36 cellular contexts compared by ENCODE assay signal in genomic region chr6:165514621-165515020, GRCh38.
"Had no signal": no experiment of that assay in that cellular context is flagged by ENCODE, and none has a peak within 500 bp of the region (broad histone marks: within the 10 kb centered on the region; RNA-seq: fewer than 3 reads in every experiment).

No MANE protein-coding gene starts in this region.

- H3K9me3 Mint-ChIP-seq: activated CD4-positive, alpha-beta memory T cell treated with anti-CD3 and anti-CD28 coated beads for 36 hours; activated CD4-positive, alpha-beta T cell treated with anti-CD3 and anti-CD28 coated beads, Interleukin-2, amount 10 ng/mL, durations not matched to agents 24 days and 14 days; activated naive CD8-positive, alpha-beta T cell treated with anti-CD3 and anti-CD28 coated beads, Interleukin-2, amount 10 ng/mL, durations not matched to agents 7 days and 5 days; activated naive CD8-positive, alpha-beta T cell treated with anti-CD3 and anti-CD28 coated beads, Interleukin-2, amount 50 U/mL, for 24 hours; activated T-cell treated with anti-CD3 and anti-CD28 coated beads, Interleukin-2, amount 50 U/mL, for 4 hours; activated T-helper 1 cell treated with anti-CD3 and anti-CD28 coated beads, Interleukin-12 subunit alpha, Interleukin-12 subunit beta, Interleukin-2, Interleukin-4 antibody, amounts not matched to agents 30 ng/mL and 10 ng/mL and 1 ng/mL, durations not matched to agents 14 hours and 24 hours and 36 hours; activated T-helper 2 cell treated with anti-CD3 and anti-CD28 coated beads, Interferon-gamma antibody, Interleukin-2, Interleukin-4, amounts not matched to agents 10 μg/mL and 5 μg/mL and 100 μg/mL, durations not matched to agents 14 hours and 24 hours and 36 hours; T-helper 1 cell treated with Interleukin-12 subunit alpha and Interleukin-12 subunit beta and Interleukin-4 antibody, amounts not matched to agents 30 μg/mL and 1 μg/mL, for 36 hours; T-helper 2 cell treated with Interferon-gamma antibody and Interleukin-4, amounts not matched to agents 5 μg/mL and 100 μg/mL, for 36 hours had no signal

- H3K4me3 Mint-ChIP-seq: activated B cell treated with CpG ODN at 0.5 μM for 24 hours; activated CD4-positive, alpha-beta memory T cell treated with anti-CD3 and anti-CD28 coated beads for 36 hours; activated CD4-positive, alpha-beta T cell treated with anti-CD3 and anti-CD28 coated beads, Interleukin-2, amount 10 ng/mL, durations not matched to agents 24 days and 14 days; activated CD8-positive, alpha-beta T cell treated with anti-CD3 and anti-CD28 coated beads for 36 hours; activated naive CD4-positive, alpha-beta T cell treated with anti-CD3 and anti-CD28 coated beads, Interleukin-2, amount 10 ng/mL, durations not matched to agents 7 days and 5 days; activated naive CD4-positive, alpha-beta T cell treated with anti-CD3 and anti-CD28 coated beads, Interleukin-2, amount 50 U/mL, for 24 hours; activated naive CD8-positive, alpha-beta T cell; activated naive CD8-positive, alpha-beta T cell treated with anti-CD3 and anti-CD28 coated beads, Interleukin-2, amount 10 ng/mL, durations not matched to agents 7 days and 5 days; activated naive CD8-positive, alpha-beta T cell treated with anti-CD3 and anti-CD28 coated beads, Interleukin-2, amount 50 U/mL, for 24 hours; activated T-cell treated with anti-CD3 and anti-CD28 coated beads, Interleukin-2, amount 50 U/mL, for 4 hours; activated T-cell treated with anti-CD3 and anti-CD28 coated beads, Interleukin-2, amount 50 U/mL, for 72 hours; activated T-helper 1 cell treated with anti-CD3 and anti-CD28 coated beads, Interleukin-12 subunit alpha, Interleukin-12 subunit beta, Interleukin-2, Interleukin-4 antibody, amounts not matched to agents 30 ng/mL and 10 ng/mL and 1 ng/mL, durations not matched to agents 14 hours and 24 hours and 36 hours; T-helper 1 cell treated with Interleukin-12 subunit alpha and Interleukin-12 subunit beta and Interleukin-4 antibody, amounts not matched to agents 30 μg/mL and 1 μg/mL, for 36 hours; T-helper 2 cell treated with Interferon-gamma antibody and Interleukin-4, amounts not matched to agents 5 μg/mL and 100 μg/mL, for 36 hours had no signal

- H3K36me3 ChIP-seq: brain microvascular endothelial cell, breast epithelium had no signal

- H3K27ac Mint-ChIP-seq: activated B cell treated with CpG ODN at 0.5 μM for 24 hours; activated CD4-positive, alpha-beta memory T cell treated with anti-CD3 and anti-CD28 coated beads for 36 hours; activated CD4-positive, alpha-beta T cell treated with anti-CD3 and anti-CD28 coated beads, Interleukin-2, amount 10 ng/mL, durations not matched to agents 24 days and 14 days; activated CD8-positive, alpha-beta T cell treated with anti-CD3 and anti-CD28 coated beads for 36 hours; activated naive CD4-positive, alpha-beta T cell treated with anti-CD3 and anti-CD28 coated beads, Interleukin-2, amount 10 ng/mL, durations not matched to agents 7 days and 5 days; activated naive CD4-positive, alpha-beta T cell treated with anti-CD3 and anti-CD28 coated beads, Interleukin-2, amount 50 U/mL, for 24 hours; activated naive CD8-positive, alpha-beta T cell; activated naive CD8-positive, alpha-beta T cell treated with anti-CD3 and anti-CD28 coated beads, Interleukin-2, amount 10 ng/mL, durations not matched to agents 7 days and 5 days; activated naive CD8-positive, alpha-beta T cell treated with anti-CD3 and anti-CD28 coated beads, Interleukin-2, amount 50 U/mL, for 24 hours; activated T-cell treated with anti-CD3 and anti-CD28 coated beads, Interleukin-2, amount 50 U/mL, for 72 hours; activated T-helper 1 cell treated with anti-CD3 and anti-CD28 coated beads, Interleukin-12 subunit alpha, Interleukin-12 subunit beta, Interleukin-2, Interleukin-4 antibody, amounts not matched to agents 30 ng/mL and 10 ng/mL and 1 ng/mL, durations not matched to agents 14 hours and 24 hours and 36 hours; activated T-helper 2 cell treated with anti-CD3 and anti-CD28 coated beads, Interferon-gamma antibody, Interleukin-2, Interleukin-4, amounts not matched to agents 10 μg/mL and 5 μg/mL and 100 μg/mL, durations not matched to agents 14 hours and 24 hours and 36 hours; T-helper 1 cell treated with Interleukin-12 subunit alpha and Interleukin-12 subunit beta and Interleukin-4 antibody, amounts not matched to agents 30 μg/mL and 1 μg/mL, for 36 hours; T-helper 2 cell treated with Interferon-gamma antibody and Interleukin-4, amounts not matched to agents 5 μg/mL and 100 μg/mL, for 36 hours had no signal

- H3K4me3 ChIP-seq: body of pancreas, breast epithelium had no signal

- DNase-seq: activated B cell treated with CpG ODN at 0.5 μM for 24 hours; activated CD4-positive, alpha-beta memory T cell treated with anti-CD3 and anti-CD28 coated beads for 36 hours; activated CD4-positive, alpha-beta T cell treated with anti-CD3 and anti-CD28 coated beads for 4 hours; activated CD4-positive, alpha-beta T cell treated with anti-CD3 and anti-CD28 coated beads, Interleukin-2, amount 10 ng/mL, durations not matched to agents 24 days and 14 days; activated CD4-positive, alpha-beta T cell treated with anti-CD3 and anti-CD28 coated beads, Interleukin-2, amount 50 U/mL, for 1 hour; activated CD4-positive, alpha-beta T cell treated with anti-CD3 and anti-CD28 coated beads, Interleukin-2, amount 50 U/mL, for 4 hours; activated CD4-positive, CD25-positive, alpha-beta regulatory T cell treated with anti-CD3 and anti-CD28 coated beads, Interleukin-2, amount 50 U/mL, for 72 hours; activated CD8-positive, alpha-beta memory T cell treated with anti-CD3 and anti-CD28 coated beads, Interleukin-2, amount 50 U/mL, for 4 hours; activated CD8-positive, alpha-beta T cell treated with anti-CD3 and anti-CD28 coated beads for 36 hours; activated effector memory CD4-positive, alpha-beta T cell treated with Interleukin-2 at 50 U/mL for 16 hours; activated gamma-delta T cell; activated naive CD4-positive, alpha-beta T cell treated with anti-CD3 and anti-CD28 coated beads, Interleukin-2, amount 10 ng/mL, durations not matched to agents 7 days and 5 days; activated naive CD4-positive, alpha-beta T cell treated with Interleukin-2 at 50 U/mL for 16 hours; activated naive CD8-positive, alpha-beta T cell treated with anti-CD3 and anti-CD28 coated beads, Interleukin-2, amount 10 ng/mL, durations not matched to agents 7 days and 5 days; activated naive CD8-positive, alpha-beta T cell treated with anti-CD3 and anti-CD28 coated beads, Interleukin-2, amount 50 U/mL, for 24 hours; activated T-cell treated with anti-CD3 and anti-CD28 coated beads for 4 hours; activated T-cell treated with anti-CD3 and anti-CD28 coated beads, Interleukin-2, amount 50 U/mL, for 1 hour; activated T-cell treated with anti-CD3 and anti-CD28 coated beads, Interleukin-2, amount 50 U/mL, for 4 hours; activated T-cell treated with anti-CD3 and anti-CD28 coated beads, Interleukin-2, amount 50 U/mL, for 72 hours; aorta; body of pancreas; brain microvascular endothelial cell; central memory CD4-positive, alpha-beta T cell; T-helper 1 cell; T-helper 2 cell; T-helper 9 cell had no signal

- ATAC-seq: activated CD8-positive, alpha-beta T cell treated with anti-CD3 and anti-CD28 coated beads for 36 hours; activated naive CD8-positive, alpha-beta T cell treated with anti-CD3 and anti-CD28 coated beads, Interleukin-2, amount 50 U/mL, for 24 hours; activated T-cell treated with anti-CD3 and anti-CD28 coated beads, Interleukin-2, amount 50 U/mL, for 4 hours; activated T-cell treated with anti-CD3 and anti-CD28 coated beads, Interleukin-2, amount 50 U/mL, for 72 hours; body of pancreas had no signal

- H3K27me3 ChIP-seq: body of pancreas, brain microvascular endothelial cell, breast epithelium had no signal

- H3K36me3 Mint-ChIP-seq: activated CD4-positive, alpha-beta memory T cell treated with anti-CD3 and anti-CD28 coated beads for 36 hours; activated naive CD4-positive, alpha-beta T cell treated with anti-CD3 and anti-CD28 coated beads, Interleukin-2, amount 10 ng/mL, durations not matched to agents 7 days and 5 days; activated naive CD4-positive, alpha-beta T cell treated with anti-CD3 and anti-CD28 coated beads, Interleukin-2, amount 50 U/mL, for 24 hours; activated naive CD8-positive, alpha-beta T cell; activated naive CD8-positive, alpha-beta T cell treated with anti-CD3 and anti-CD28 coated beads, Interleukin-2, amount 10 ng/mL, durations not matched to agents 7 days and 5 days had no signal

- H3K27ac ChIP-seq: body of pancreas, brain microvascular endothelial cell, breast epithelium, VCaP had no signal

- FAIRE-seq: astrocyte, TTC549 had no signal

- H3K4me1 ChIP-seq: body of pancreas, breast epithelium had no signal

- H3K27me3 Mint-ChIP-seq: activated B cell treated with CpG ODN at 0.5 μM for 24 hours; activated CD4-positive, alpha-beta T cell treated with anti-CD3 and anti-CD28 coated beads, Interleukin-2, amount 10 ng/mL, durations not matched to agents 24 days and 14 days; activated naive CD4-positive, alpha-beta T cell treated with anti-CD3 and anti-CD28 coated beads, Interleukin-2, amount 10 ng/mL, durations not matched to agents 7 days and 5 days; activated naive CD8-positive, alpha-beta T cell; activated naive CD8-positive, alpha-beta T cell treated with anti-CD3 and anti-CD28 coated beads, Interleukin-2, amount 10 ng/mL, durations not matched to agents 7 days and 5 days; activated naive CD8-positive, alpha-beta T cell treated with anti-CD3 and anti-CD28 coated beads, Interleukin-2, amount 50 U/mL, for 24 hours had no signal

- H3K4me1 Mint-ChIP-seq: activated B cell treated with CpG ODN at 0.5 μM for 24 hours; activated naive CD4-positive, alpha-beta T cell treated with anti-CD3 and anti-CD28 coated beads, Interleukin-2, amount 50 U/mL, for 24 hours; activated naive CD8-positive, alpha-beta T cell treated with anti-CD3 and anti-CD28 coated beads, Interleukin-2, amount 10 ng/mL, durations not matched to agents 7 days and 5 days had no signal

- H3K9me3 ChIP-seq: body of pancreas, breast epithelium had no signal
